Comparison of ENCODE assay signal across 23 cellular contexts in genomic region chr4:166432842-166433241, GRCh38.
"Had no signal": no experiment of that assay in that cellular context is flagged by ENCODE, and none has a peak within 500 bp of the region (broad histone marks: within the 10 kb centered on the region; RNA-seq: fewer than 3 reads in every experiment).

No MANE protein-coding gene starts in this region.

- H3K4me3 ChIP-seq: colonic mucosa, hepatocyte, left ventricle myocardium inferior, neural progenitor cell, testis, vagina had no signal

- H3K27me3 ChIP-seq: colonic mucosa, hepatocyte, neural progenitor cell, testis, vagina had no signal

- H3K4me2 ChIP-seq: hepatocyte, neural progenitor cell had no signal

- DNase-seq: activated CD4-positive, alpha-beta T cell treated with anti-CD3 and anti-CD28 coated beads, Interleukin-2, amount 10 ng/mL, durations not matched to agents 7 days and 5 days; activated CD8-positive, alpha-beta T cell treated with anti-CD3 and anti-CD28 coated beads, Interleukin-2, amount 10 ng/mL, durations not matched to agents 7 days and 5 days; activated gamma-delta T cell; aorta; central memory CD4-positive, alpha-beta T cell; colonic mucosa; glutamatergic neuron; immature natural killer cell; left ventricle myocardium inferior; naive thymus-derived CD8-positive, alpha-beta T cell; posterior cingulate gyrus; stimulated activated CD4-positive, alpha-beta T cell treated with anti-CD3 and anti-CD28 coated beads, Interleukin-2, amount 100 ng/mL, for 48 hours; stimulated activated CD8-positive, alpha-beta memory T cell treated with anti-CD3 and anti-CD28 coated beads, Interleukin-4, amount 100 ng/mL, for 48 hours; stimulated activated naive B cell treated with anti-CD40 and anti-IgM and Interleukin-4, amounts not matched to agents 10 μg/mL and 1 μg/mL and 100 μg/mL, for 72 hours; testis had no signal

- ATAC-seq: activated CD4-positive, CD25-positive, alpha-beta regulatory T cell treated with anti-CD3 and anti-CD28 coated beads, Interleukin-2, amount 50 U/mL, for 24 hours; activated CD8-positive, alpha-beta T cell treated with anti-CD3 and anti-CD28 coated beads, Interleukin-2, amount 10 ng/mL, durations not matched to agents 7 days and 5 days; naive thymus-derived CD8-positive, alpha-beta T cell; sciatic nerve; stimulated activated naive B cell treated with anti-CD40 and anti-IgM and Interleukin-4, amounts not matched to agents 10 μg/mL and 1 μg/mL and 100 μg/mL, for 72 hours had no signal

- H3K36me3 ChIP-seq: colonic mucosa, left ventricle myocardium inferior, neural progenitor cell, vagina had no signal

- H3K4me1 ChIP-seq: colonic mucosa, left ventricle myocardium inferior, neural progenitor cell, testis, vagina had no signal

- H2AFZ ChIP-seq: hepatocyte, neural progenitor cell had no signal

- FAIRE-seq: frontal cortex had no signal

- H3K79me2 ChIP-seq: hepatocyte had no signal

- H3K27ac ChIP-seq: colonic mucosa, epithelial cell of prostate, hepatocyte, left ventricle myocardium inferior, neural progenitor cell, testis, vagina, VCaP had no signal

- H3K9me3 ChIP-seq: colonic mucosa, left ventricle myocardium inferior, testis, vagina had no signal

- H3K9ac ChIP-seq: neural progenitor cell had no signal
